ENCODE assay signal across 9 cellular contexts in genomic region chr14:55327179-55327578, GRCh38. TPM values are rescaled to one million over a fixed set of nuclear protein-coding genes. Genes with fewer than 3 reads are reported as not detected.
A peak's percentile ranks its signal among the peaks of the same experiment; 100 is the strongest.
DNase-seq lines count a peak whose midpoint lies in the region; ATAC-seq and TF ChIP-seq lines count a peak whose summit lies in the region.
"Had no signal": no experiment of that assay in that cellular context is flagged by ENCODE, and none has a peak within 500 bp of the region (broad histone marks: within the 10 kb centered on the region; RNA-seq: fewer than 3 reads in every experiment).

No MANE protein-coding gene starts in this region.

- no peak for TF ChIP-seq CTCF in neutrophil (IDR thresholded peaks at IDR 0.05)

- H3K9me3 Mint-ChIP-seq in activated CD4-positive, alpha-beta T cell treated with anti-CD3 and anti-CD28 coated beads, Interleukin-2, amount 10 ng/mL, durations not matched to agents 24 days and 14 days = no peaks in the 10 kb centered on the region
- no peaks in the 10 kb centered on the region for H3K9me3 Mint-ChIP-seq in activated CD4-positive, alpha-beta T cell treated with anti-CD3 and anti-CD28 coated beads, Interleukin-2, amount 10 ng/mL, durations not matched to agents 7 days and 5 days

- no peaks in the 10 kb centered on the region for H3K9me3 ChIP-seq in neutrophil

- no peak for DNase-seq in activated CD4-positive, alpha-beta T cell treated with anti-CD3 and anti-CD28 coated beads, Interleukin-2, amount 10 ng/mL, durations not matched to agents 24 days and 14 days
- no peak for DNase-seq in activated CD4-positive, alpha-beta T cell treated with anti-CD3 and anti-CD28 coated beads, Interleukin-2, amount 10 ng/mL, durations not matched to agents 7 days and 5 days
- DNase-seq in stimulated activated CD4-positive, alpha-beta T cell treated with anti-CD3 and anti-CD28 coated beads, Interleukin-4, amount 100 ng/mL, for 4 hours = no peak
- no peak for DNase-seq in effector CD4-positive, alpha-beta T cell
- no peak for DNase-seq in activated CD4-positive, alpha-beta T cell treated with anti-CD3 and anti-CD28 coated beads for 1 hour

- peak overlapping the region; percentile 3 for H3K27ac ChIP-seq in neutrophil

- peak overlapping the region; percentile 3 for H3K27ac Mint-ChIP-seq in activated CD4-positive, alpha-beta T cell treated with anti-CD3 and anti-CD28 coated beads, Interleukin-2, amount 10 ng/mL, durations not matched to agents 24 days and 14 days
- no peak overlapping the region for H3K27ac Mint-ChIP-seq in activated CD4-positive, alpha-beta T cell treated with anti-CD3 and anti-CD28 coated beads, Interleukin-2, amount 10 ng/mL, durations not matched to agents 7 days and 5 days

- ATAC-seq in GM21619 (IDR thresholded peaks at IDR 0.05; ENCODE audit: unreplicated experiment) = peak; percentile 57
- peak; percentile 78 for ATAC-seq in HG03565 (IDR thresholded peaks at IDR 0.05; ENCODE audit: unreplicated experiment)

- peaks cover 4 to 7% of the 10 kb centered on the region in 2 experiments for H3K4me1 ChIP-seq in neutrophil (ENCODE audit: control insufficient read depth in 1 of 2, insufficient read depth in 1 of 2, low read depth in 1 of 2, low read length in 1 of 2)

- CTCF ChIA-PET in activated CD4-positive, alpha-beta T cell treated with anti-CD3 and anti-CD28 coated beads, Interleukin-2, amount 10 ng/mL, durations not matched to agents 7 days and 5 days (lab: Charles Lee) = interaction anchor here (0.6 kb wide), 1 partner anchor 10 kb away, joined by 3 read pairs; no protein-coding TSS in a partner anchor

- H3K4me3 ChIP-seq in neutrophil (ENCODE audit: low read depth in 1 of 2, low read length in 1 of 2) = no peak overlapping the region
- H3K4me3 ChIP-seq: smooth muscle cell had no signal

- no peaks in the 10 kb centered on the region for H3K27me3 ChIP-seq in neutrophil

- H3K27me3 Mint-ChIP-seq in activated CD4-positive, alpha-beta T cell treated with anti-CD3 and anti-CD28 coated beads, Interleukin-2, amount 10 ng/mL, durations not matched to agents 24 days and 14 days = no peaks in the 10 kb centered on the region
- no peaks in the 10 kb centered on the region for H3K27me3 Mint-ChIP-seq in activated CD4-positive, alpha-beta T cell treated with anti-CD3 and anti-CD28 coated beads, Interleukin-2, amount 10 ng/mL, durations not matched to agents 7 days and 5 days

- no peaks in the 10 kb centered on the region for H3K36me3 ChIP-seq in neutrophil

- peaks cover 10% of the 10 kb centered on the region for H3K36me3 Mint-ChIP-seq in activated CD4-positive, alpha-beta T cell treated with anti-CD3 and anti-CD28 coated beads, Interleukin-2, amount 10 ng/mL, durations not matched to agents 24 days and 14 days (ENCODE audit: low read depth)
- peaks cover 9% of the 10 kb centered on the region for H3K36me3 Mint-ChIP-seq in activated CD4-positive, alpha-beta T cell treated with anti-CD3 and anti-CD28 coated beads, Interleukin-2, amount 10 ng/mL, durations not matched to agents 7 days and 5 days (ENCODE audit: low read depth)

- POLR2A ChIA-PET in activated CD4-positive, alpha-beta T cell treated with anti-CD3 and anti-CD28 coated beads, Interleukin-2, amount 10 ng/mL, durations not matched to agents 7 days and 5 days (lab: Charles Lee) = no interaction called here

- intact Hi-C loops in activated CD4-positive, alpha-beta T cell treated with anti-CD3 and anti-CD28 coated beads, Interleukin-2, amount 10 ng/mL, durations not matched to agents 24 days and 14 days (cut with micrococcal nuclease) = loop anchor here (2.0 kb wide), 1 partner anchor 14 kb away; no protein-coding TSS in a partner anchor

- H3K4me1 Mint-ChIP-seq in activated CD4-positive, alpha-beta T cell treated with anti-CD3 and anti-CD28 coated beads, Interleukin-2, amount 10 ng/mL, durations not matched to agents 24 days and 14 days = peaks cover 45% of the 10 kb centered on the region
- H3K4me1 Mint-ChIP-seq in activated CD4-positive, alpha-beta T cell treated with anti-CD3 and anti-CD28 coated beads, Interleukin-2, amount 10 ng/mL, durations not matched to agents 7 days and 5 days = peaks cover 30% of the 10 kb centered on the region

- no peak overlapping the region for H3K4me3 Mint-ChIP-seq in activated CD4-positive, alpha-beta T cell treated with anti-CD3 and anti-CD28 coated beads, Interleukin-2, amount 10 ng/mL, durations not matched to agents 24 days and 14 days
- no peak overlapping the region for H3K4me3 Mint-ChIP-seq in activated CD4-positive, alpha-beta T cell treated with anti-CD3 and anti-CD28 coated beads, Interleukin-2, amount 10 ng/mL, durations not matched to agents 7 days and 5 days

RNA-seq across cellular contexts. Expression of gene FBXO34, which starts 56.0 kb away (rescaled TPM):
- total RNA-seq in activated CD4-positive, alpha-beta T cell treated with anti-CD3 and anti-CD28 coated beads, Interleukin-2, amount 10 ng/mL, durations not matched to agents 24 days and 14 days = 25.3 and 26.2 TPM in 2 replicates
- total RNA-seq in activated CD4-positive, alpha-beta T cell treated with anti-CD3 and anti-CD28 coated beads, Interleukin-2, amount 10 ng/mL, durations not matched to agents 7 days and 5 days = 10 to 100 TPM; 23.0 to 23.6 TPM
